8 cellular contexts compared by ENCODE assay signal in genomic region chr10:84148006-84148597, GRCh38. TPM values are rescaled to one million over a fixed set of nuclear protein-coding genes. Genes with fewer than 3 reads are reported as not detected.
DNase-seq lines count a peak whose midpoint lies in the region; TF ChIP-seq lines count a peak whose summit lies in the region.
"Not testable (repeated sequence)": the region's sequence is repeated elsewhere in the genome, so short reads cannot be mapped to it uniquely, and the experiment has no call there.

No MANE protein-coding gene starts in this region.

- peaks cover 94% of the 10 kb centered on the region for H3K36me3 Mint-ChIP-seq in MCF 10A (ENCODE audit: insufficient read depth, unreplicated experiment)
- H3K36me3 Mint-ChIP-seq in glutamatergic neuron (ENCODE audit: unreplicated experiment) = not testable (repeated sequence)
- peaks cover 57% of the 10 kb centered on the region for H3K36me3 Mint-ChIP-seq in nephron progenitor cell (ENCODE audit: low read depth)

- H3K27ac ChIP-seq in A673 (ENCODE audit: low read depth, low read length, poor library complexity, severe bottlenecking); HEK293 (ENCODE audit: extremely low read depth, low read depth, low read length): not testable (repeated sequence)

- not testable (repeated sequence) for H3K4me1 ChIP-seq in A673 (ENCODE audit: insufficient read depth, low read length, poor library complexity, severe bottlenecking); HEK293 (ENCODE audit: control insufficient read depth, insufficient read depth, low read length)

- H3K4me1 Mint-ChIP-seq in MCF 10A (ENCODE audit: insufficient read depth, unreplicated experiment); glutamatergic neuron (ENCODE audit: low read depth, unreplicated experiment); nephron progenitor cell: not testable (repeated sequence)

- H3K27ac Mint-ChIP-seq in MCF 10A (ENCODE audit: low read depth, unreplicated experiment); glutamatergic neuron (ENCODE audit: unreplicated experiment); nephron progenitor cell: not testable (repeated sequence)

- H3K4me3 Mint-ChIP-seq in MCF 10A (ENCODE audit: unreplicated experiment); glutamatergic neuron (ENCODE audit: unreplicated experiment); nephron progenitor cell: not testable (repeated sequence)

- H3K36me3 ChIP-seq in A673 (ENCODE audit: insufficient read depth, low read length, poor library complexity, severe bottlenecking) = peaks cover 90% of the 10 kb centered on the region
- H3K36me3 ChIP-seq in HEK293 (ENCODE audit: control insufficient read depth in 2 of 2, insufficient read depth in 1 of 2, low read length in 2 of 2) = peaks cover 60 to 82% of the 10 kb centered on the region in 2 experiments

- TF ChIP-seq CTCF in A673 (conservative IDR thresholded peaks at IDR 0.05; ENCODE audit: low read depth, low read length) = peak; percentile 69
- TF ChIP-seq CTCF in GM10266 (IDR thresholded peaks at IDR 0.05; ENCODE audit: control insufficient read depth, insufficient read depth, low read depth, missing control alignments) = peak; percentile 73
- not testable (repeated sequence) for TF ChIP-seq CTCF in HEK293 (tag by site-specific recombination; IDR thresholded peaks at IDR 0.05)
- TF ChIP-seq CTCF in LNCaP clone FGC (IDR thresholded peaks at IDR 0.05; ENCODE audit: control insufficient read depth, extremely low read depth, insufficient read depth) = peak; percentile 83
- TF ChIP-seq CTCF in MCF 10A (IDR thresholded peaks at IDR 0.05; ENCODE audit: unreplicated experiment) = peak; percentile 76
- TF ChIP-seq CTCF in glutamatergic neuron (IDR thresholded peaks at IDR 0.05; ENCODE audit: partially characterized antibody, unreplicated experiment) = peak; percentile 81
- peak; percentile 79 for TF ChIP-seq CTCF in nephron progenitor cell (IDR thresholded peaks at IDR 0.05)

- BruUV-seq in A673 (replicated peaks; lab: Mats Ljungman, UMichigan); MCF 10A (replicated peaks; lab: Mats Ljungman, UMichigan): not testable (repeated sequence)

- DNase-seq in A673 (ENCODE audit: low spot score) (peak; percentile 42), RKO (ENCODE audit: low spot score) (peak; percentile 62), MCF 10A (ENCODE audit: unreplicated experiment) (peak; percentile 56)
- DNase-seq in GM10266 (ENCODE audit: extremely low spot score); LNCaP clone FGC (ENCODE audit: low read depth); glutamatergic neuron; nephron progenitor cell: not testable (repeated sequence)

- intact Hi-C loops in A673 (cut with micrococcal nuclease; ENCODE audit: unreplicated experiment) (loop anchor here (1.0 to 5.0 kb wide), 2 partner anchors 59 to 390 kb away; no protein-coding TSS in a partner anchor), MCF 10A (cut with micrococcal nuclease) (loop anchor here (1.0 to 10.0 kb wide), 2 partner anchors 57 to 387 kb away; no protein-coding TSS in a partner anchor)

- H3K9me3 Mint-ChIP-seq in MCF 10A (ENCODE audit: unreplicated experiment); glutamatergic neuron (ENCODE audit: unreplicated experiment); nephron progenitor cell: not testable (repeated sequence)

- not testable (repeated sequence) for H3K27me3 Mint-ChIP-seq in MCF 10A (ENCODE audit: insufficient read depth, unreplicated experiment); glutamatergic neuron (ENCODE audit: unreplicated experiment); nephron progenitor cell (ENCODE audit: low read depth, poor library complexity)

- H3K4me3 ChIP-seq in A673 (ENCODE audit: low read depth, low read length, poor library complexity, severe bottlenecking); HEK293 (ENCODE audit: low read depth, low read length); LNCaP clone FGC (ENCODE audit: low read depth, low read length): not testable (repeated sequence)

- CTCF ChIA-PET in A673 (lab: Charles Lee) (interaction anchor here (0.5 kb wide), 1 partner anchor 122 kb away, joined by 3 read pairs; no protein-coding TSS in a partner anchor), HEK293 (lab: Yijun Ruan, JAX) (interaction anchor here (0.6 to 4.5 kb wide), 28 partner anchors 8 to 435 kb away, joined by 3 to 55 read pairs (median 5); partner anchors contain the start of gene GHITM), MCF 10A (lab: Yijun Ruan, JAX) (interaction anchor here (0.6 to 10.9 kb wide), 26 partner anchors 8 to 1298 kb away, joined by 3 to 210 read pairs (median 4); no protein-coding TSS in a partner anchor)

- H3K9me3 ChIP-seq in A673 (ENCODE audit: low read depth, low read length, poor library complexity, severe bottlenecking); HEK293 (ENCODE audit: control insufficient read depth, insufficient read depth, low read depth, low read length): not testable (repeated sequence)

- H3K27me3 ChIP-seq in A673 (replicated peaks; ENCODE audit: insufficient read depth, low read depth, low read length, poor library complexity) = not testable (repeated sequence)

- POLR2A ChIA-PET in A673 (lab: Charles Lee; ENCODE audit: low non-redundant PET) = interaction anchor here (0.7 kb wide), 1 partner anchor 25 kb away, joined by 3 read pairs; the partner anchor contains the start of gene GPR15LG
- POLR2A ChIA-PET in HEK293 (lab: Yijun Ruan, JAX) = interaction anchor here (0.6 to 1.0 kb wide), 2 partner anchors 9 to 42 kb away, joined by 3 to 6 read pairs; partner anchors contain the start of gene GHITM
- POLR2A ChIA-PET in MCF 10A (lab: Yijun Ruan, JAX) = interaction anchor here (0.7 to 2.5 kb wide), 6 partner anchors 8 to 329 kb away, joined by 3 to 22 read pairs (median 4); partner anchors contain the start of gene GHITM

TF ChIP-seq in HEK293, 187 proteins besides CTCF, POLR2A, EP300 and RAD21:
- TF ChIP-seq ZNF654 (tag by site-specific recombination; IDR thresholded peaks at IDR 0.05; ENCODE audit: low read depth) = peak; percentile 24

RNA-seq across cellular contexts. Expression of gene GHITM, which starts 8.8 kb away (rescaled TPM):
- 126 and 127 TPM in 2 replicates for total RNA-seq in A673 (2021)
- 272 and 389 TPM in 2 replicates for total RNA-seq in MCF 10A (2022)
- total RNA-seq in glutamatergic neuron (ENCODE audit: unreplicated experiment) = 120 TPM

RNA-seq across cellular contexts. Expression of gene GPR15LG, which starts 25.5 kb away (rescaled TPM):
- total RNA-seq in A673 (2021) (not detected in 2 replicates), MCF 10A (2022) (not detected in 2 replicates), glutamatergic neuron (ENCODE audit: unreplicated experiment) (not detected)

RNA-seq across cellular contexts. Expression of gene CDHR1, which starts 46.2 kb away (rescaled TPM):
- total RNA-seq in A673 (2021) (0.20 TPM in 1 of 2 replicates, not detected in the other), MCF 10A (2022) (not detected in 2 replicates), glutamatergic neuron (ENCODE audit: unreplicated experiment) (6.1 TPM)
